15 cellular contexts compared by ENCODE assay signal in genomic region chr14:37598973-37599526, GRCh38. TPM values are rescaled to one million over a fixed set of nuclear protein-coding genes. Genes with fewer than 3 reads are reported as not detected.
DNase-seq lines count a peak whose midpoint lies in the region; ATAC-seq and TF ChIP-seq lines count a peak whose summit lies in the region.
"Had no signal": no experiment of that assay in that cellular context is flagged by ENCODE, and none has a peak within 500 bp of the region (broad histone marks: within the 10 kb centered on the region; RNA-seq: fewer than 3 reads in every experiment).

No MANE protein-coding gene starts in this region.

- H3K4me3 ChIP-seq in coronary artery, result peak overlapping the region; percentile 28
- H3K4me3 ChIP-seq in mucosa of rectum (ENCODE audit: low read length in 2 of 2), result peak overlapping the region; percentile 73 to 75
- peak overlapping the region; percentile 20 to 32 for H3K4me3 ChIP-seq in vagina

- peaks cover 66% of the 10 kb centered on the region for H3K27me3 Mint-ChIP-seq in activated naive CD8-positive, alpha-beta T cell treated with anti-CD3 and anti-CD28 coated beads, Interleukin-2, amount 10 ng/mL, durations not matched to agents 7 days and 5 days
- peaks cover 94% of the 10 kb centered on the region for H3K27me3 Mint-ChIP-seq in activated naive CD8-positive, alpha-beta T cell treated with anti-CD3 and anti-CD28 coated beads for 36 hours

- H3K36me3 Mint-ChIP-seq in activated naive CD8-positive, alpha-beta T cell treated with anti-CD3 and anti-CD28 coated beads, Interleukin-2, amount 10 ng/mL, durations not matched to agents 7 days and 5 days, result peaks cover 2% of the 10 kb centered on the region
- peaks cover 20% of the 10 kb centered on the region for H3K36me3 Mint-ChIP-seq in activated naive CD8-positive, alpha-beta T cell treated with anti-CD3 and anti-CD28 coated beads for 36 hours

- DNase-seq in activated naive CD8-positive, alpha-beta T cell treated with anti-CD3 and anti-CD28 coated beads, Interleukin-2, amount 10 ng/mL, durations not matched to agents 7 days and 5 days, result no peak
- DNase-seq in activated naive CD8-positive, alpha-beta T cell treated with anti-CD3 and anti-CD28 coated beads for 36 hours, result no peak
- no peak for DNase-seq in coronary artery (ENCODE audit: low spot score)
- no peak for DNase-seq in vagina (ENCODE audit: extremely low spot score in 2 of 2)
- no peak for DNase-seq in activated CD4-positive, alpha-beta T cell treated with anti-CD3 and anti-CD28 coated beads for 4 hours
- no peak for DNase-seq in NCI-H187 (lab: John Stamatoyannopoulos, UW)
- DNase-seq: activated effector memory CD4-positive, alpha-beta T cell treated with Interleukin-2 at 50 U/mL for 16 hours; C1 segment of cervical spinal cord; NCI-H1694; RPMI8226 had no signal

- POLR2A ChIA-PET in activated naive CD8-positive, alpha-beta T cell treated with anti-CD3 and anti-CD28 coated beads, Interleukin-2, amount 10 ng/mL, durations not matched to agents 7 days and 5 days (lab: Charles Lee), result no interaction called here

- intact Hi-C loops in vagina (cut with DNase I), result no loop called here

- ATAC-seq in activated naive CD8-positive, alpha-beta T cell treated with anti-CD3 and anti-CD28 coated beads, Interleukin-2, amount 10 ng/mL, durations not matched to agents 7 days and 5 days (ENCODE audit: low read depth), result no peak
- no peak for ATAC-seq in GM18520 (IDR thresholded peaks at IDR 0.05; ENCODE audit: unreplicated experiment)

- H3K4me3 Mint-ChIP-seq in activated naive CD8-positive, alpha-beta T cell treated with anti-CD3 and anti-CD28 coated beads, Interleukin-2, amount 10 ng/mL, durations not matched to agents 7 days and 5 days, result peak overlapping the region; percentile 18
- H3K4me3 Mint-ChIP-seq in activated naive CD8-positive, alpha-beta T cell treated with anti-CD3 and anti-CD28 coated beads for 36 hours, result no peak overlapping the region

- no peaks in the 10 kb centered on the region for H3K9me3 ChIP-seq in mucosa of rectum (ENCODE audit: control insufficient read depth in 2 of 2, low read length in 2 of 2)
- H3K9me3 ChIP-seq in vagina, result no peaks in the 10 kb centered on the region
- H3K9me3 ChIP-seq: tibial nerve had no signal

- H3K9me3 Mint-ChIP-seq in activated naive CD8-positive, alpha-beta T cell treated with anti-CD3 and anti-CD28 coated beads, Interleukin-2, amount 10 ng/mL, durations not matched to agents 7 days and 5 days, result peaks cover 1% of the 10 kb centered on the region
- peaks cover 10% of the 10 kb centered on the region for H3K9me3 Mint-ChIP-seq in activated naive CD8-positive, alpha-beta T cell treated with anti-CD3 and anti-CD28 coated beads for 36 hours

- TF ChIP-seq POLR2A in vagina (IDR thresholded peaks at IDR 0.05), result no peak

- H3K4me1 Mint-ChIP-seq in activated naive CD8-positive, alpha-beta T cell treated with anti-CD3 and anti-CD28 coated beads, Interleukin-2, amount 10 ng/mL, durations not matched to agents 7 days and 5 days, result peaks cover 5% of the 10 kb centered on the region
- H3K4me1 Mint-ChIP-seq in activated naive CD8-positive, alpha-beta T cell treated with anti-CD3 and anti-CD28 coated beads for 36 hours, result peaks cover 16% of the 10 kb centered on the region

- H3K27ac ChIP-seq in coronary artery, result no peak overlapping the region
- H3K27ac ChIP-seq in mucosa of rectum (ENCODE audit: low read depth in 2 of 2, low read length in 2 of 2), result peak overlapping the region; percentile 94 to 96
- no peak overlapping the region for H3K27ac ChIP-seq in vagina
- H3K27ac ChIP-seq: HL-60, tibial nerve had no signal

- no peak overlapping the region for H3K27ac Mint-ChIP-seq in activated naive CD8-positive, alpha-beta T cell treated with anti-CD3 and anti-CD28 coated beads, Interleukin-2, amount 10 ng/mL, durations not matched to agents 7 days and 5 days
- no peak overlapping the region for H3K27ac Mint-ChIP-seq in activated naive CD8-positive, alpha-beta T cell treated with anti-CD3 and anti-CD28 coated beads for 36 hours

- H3K4me1 ChIP-seq in mucosa of rectum (ENCODE audit: control insufficient read depth in 2 of 2, insufficient read depth in 2 of 2, low read length in 2 of 2) (peaks cover 22 to 45% of the 10 kb centered on the region in 2 donors), vagina (peaks cover 45% of the 10 kb centered on the region)

- H3K9ac ChIP-seq in mucosa of rectum (ENCODE audit: low read depth in 1 of 2, low read length in 2 of 2), result peak overlapping the region; percentile 72 to 88

- H3K27me3 ChIP-seq in mucosa of rectum (ENCODE audit: control insufficient read depth in 2 of 2, insufficient read depth in 2 of 2, low read length in 2 of 2) (peaks cover 25 to 28% of the 10 kb centered on the region in 2 donors), vagina (peaks cover 47% of the 10 kb centered on the region)

- H3K36me3 ChIP-seq in mucosa of rectum (ENCODE audit: control insufficient read depth in 2 of 2, insufficient read depth in 2 of 2, low read length in 2 of 2), result no peaks in the 10 kb centered on the region
- no peaks in the 10 kb centered on the region for H3K36me3 ChIP-seq in vagina
- H3K36me3 ChIP-seq: tibial nerve had no signal

- TF ChIP-seq CTCF in coronary artery (IDR thresholded peaks at IDR 0.05) (no peak), vagina (IDR thresholded peaks at IDR 0.05) (no peak)

RNA-seq across cellular contexts. Expression of gene TTC6, which starts 3.6 kb away (rescaled TPM):
- total RNA-seq in activated naive CD8-positive, alpha-beta T cell treated with anti-CD3 and anti-CD28 coated beads, Interleukin-2, amount 10 ng/mL, durations not matched to agents 7 days and 5 days, result not detected
- total RNA-seq in activated naive CD8-positive, alpha-beta T cell treated with anti-CD3 and anti-CD28 coated beads for 36 hours, result not detected
- 4.4 TPM for total RNA-seq in vagina
- total RNA-seq: tibial nerve had no signal

RNA-seq across cellular contexts. Expression of gene FOXA1, which starts 4.0 kb away (rescaled TPM):
- total RNA-seq in activated naive CD8-positive, alpha-beta T cell treated with anti-CD3 and anti-CD28 coated beads, Interleukin-2, amount 10 ng/mL, durations not matched to agents 7 days and 5 days, result not detected
- total RNA-seq in activated naive CD8-positive, alpha-beta T cell treated with anti-CD3 and anti-CD28 coated beads for 36 hours, result not detected
- total RNA-seq in vagina, result 11.5 TPM
- total RNA-seq: dermis microvascular lymphatic vessel endothelial cell, tibial nerve had no signal

Comparison
In these comparisons a context has a peak if more than half of its experiments do, and no peak if none do; other contexts are left out.
1. H3K27ac ChIP-seq: peak in mucosa of rectum (2 of 2); none in coronary artery (0 of 2) and vagina (single experiment).
2. RNA of gene FOXA1, which starts 4.0 kb away (total RNA-seq): 11.5 TPM in vagina (single experiment); not detected in activated naive CD8-positive, alpha-beta T cell treated with anti-CD3 and anti-CD28 coated beads for 36 hours and not detected in activated naive CD8-positive, alpha-beta T cell treated with anti-CD3 and anti-CD28 coated beads, Interleukin-2, amount 10 ng/mL, durations not matched to agents 7 days and 5 days; every median in the first group is over 10 times any median in the second.
3. Peak in every context shown above with its lines, with median percentiles within 50 percentile points of each other: H3K4me3 ChIP-seq.